1 cellular context compared by ENCODE assay signal in the genomic region with DNA sequence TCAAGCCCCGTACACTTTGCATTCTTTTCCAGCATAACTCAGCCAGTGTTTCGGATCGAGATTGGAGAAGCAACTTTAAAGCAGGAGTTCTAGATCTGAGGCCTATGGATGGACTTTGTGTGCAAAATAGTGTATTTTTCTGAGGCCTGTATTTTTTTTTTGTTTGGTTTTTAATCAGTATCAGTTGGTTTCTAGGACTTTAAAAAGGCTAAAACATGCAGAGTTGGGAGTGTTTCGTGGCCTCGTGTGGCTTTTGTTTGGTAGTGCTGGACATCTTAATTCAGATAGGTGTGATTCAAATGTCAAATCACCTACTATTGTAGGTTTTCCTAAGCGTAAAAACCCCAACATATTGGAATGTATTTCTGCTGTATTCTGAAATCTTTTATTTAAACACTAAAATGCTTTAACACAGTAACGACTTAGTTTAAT.
TF ChIP-seq lines count a peak whose summit lies in the region.

No MANE protein-coding gene starts in this region.

TF ChIP-seq in HepG2, 621 proteins besides CTCF, POLR2A, EP300 and RAD21 (continued from another document and continues in another):
- no peak for TF ChIP-seq CENPT (CRISPR knock-in tag; IDR thresholded peaks at IDR 0.05; ENCODE audit: low read depth)
- TF ChIP-seq, protein P1, sequence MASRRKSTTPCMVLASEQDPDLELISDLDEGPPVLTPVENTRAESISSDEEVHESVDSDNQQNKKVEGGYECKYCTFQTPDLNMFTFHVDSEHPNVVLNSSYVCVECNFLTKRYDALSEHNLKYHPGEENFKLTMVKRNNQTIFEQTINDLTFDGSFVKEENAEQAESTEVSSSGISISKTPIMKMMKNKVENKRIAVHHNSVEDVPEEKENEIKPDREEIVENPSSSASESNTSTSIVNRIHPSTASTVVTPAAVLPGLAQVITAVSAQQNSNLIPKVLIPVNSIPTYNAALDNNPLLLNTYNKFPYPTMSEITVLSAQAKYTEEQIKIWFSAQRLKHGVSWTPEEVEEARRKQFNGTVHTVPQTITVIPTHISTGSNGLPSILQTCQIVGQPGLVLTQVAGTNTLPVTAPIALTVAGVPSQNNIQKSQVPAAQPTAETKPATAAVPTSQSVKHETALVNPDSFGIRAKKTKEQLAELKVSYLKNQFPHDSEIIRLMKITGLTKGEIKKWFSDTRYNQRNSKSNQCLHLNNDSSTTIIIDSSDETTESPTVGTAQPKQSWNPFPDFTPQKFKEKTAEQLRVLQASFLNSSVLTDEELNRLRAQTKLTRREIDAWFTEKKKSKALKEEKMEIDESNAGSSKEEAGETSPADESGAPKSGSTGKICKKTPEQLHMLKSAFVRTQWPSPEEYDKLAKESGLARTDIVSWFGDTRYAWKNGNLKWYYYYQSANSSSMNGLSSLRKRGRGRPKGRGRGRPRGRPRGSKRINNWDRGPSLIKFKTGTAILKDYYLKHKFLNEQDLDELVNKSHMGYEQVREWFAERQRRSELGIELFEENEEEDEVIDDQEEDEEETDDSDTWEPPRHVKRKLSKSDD (CRISPR knock-in tag; IDR thresholded peaks at IDR 0.05; ENCODE audit: low read depth), result no peak
- TF ChIP-seq MBNL3 (CRISPR knock-in tag; conservative IDR thresholded peaks at IDR 0.05), result no peak
- no peak for TF ChIP-seq BHLHE40 (IDR thresholded peaks at IDR 0.05; ENCODE audit: low read length)
- no peak for TF ChIP-seq HMG20B (CRISPR knock-in tag; conservative IDR thresholded peaks at IDR 0.05)
- TF ChIP-seq THAP9 (CRISPR knock-in tag; IDR thresholded peaks at IDR 0.05; ENCODE audit: borderline replicate concordance), result no peak
- TF ChIP-seq ZNF484 (CRISPR knock-in tag; IDR thresholded peaks at IDR 0.05; ENCODE audit: borderline replicate concordance, low read depth), result no peak
- no peak for TF ChIP-seq ELF1 (CRISPR knock-in tag; IDR thresholded peaks at IDR 0.05)
- no peak for TF ChIP-seq ZNF713 (CRISPR knock-in tag; IDR thresholded peaks at IDR 0.05)
- TF ChIP-seq, protein P2, sequence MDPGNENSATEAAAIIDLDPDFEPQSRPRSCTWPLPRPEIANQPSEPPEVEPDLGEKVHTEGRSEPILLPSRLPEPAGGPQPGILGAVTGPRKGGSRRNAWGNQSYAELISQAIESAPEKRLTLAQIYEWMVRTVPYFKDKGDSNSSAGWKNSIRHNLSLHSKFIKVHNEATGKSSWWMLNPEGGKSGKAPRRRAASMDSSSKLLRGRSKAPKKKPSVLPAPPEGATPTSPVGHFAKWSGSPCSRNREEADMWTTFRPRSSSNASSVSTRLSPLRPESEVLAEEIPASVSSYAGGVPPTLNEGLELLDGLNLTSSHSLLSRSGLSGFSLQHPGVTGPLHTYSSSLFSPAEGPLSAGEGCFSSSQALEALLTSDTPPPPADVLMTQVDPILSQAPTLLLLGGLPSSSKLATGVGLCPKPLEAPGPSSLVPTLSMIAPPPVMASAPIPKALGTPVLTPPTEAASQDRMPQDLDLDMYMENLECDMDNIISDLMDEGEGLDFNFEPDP (CRISPR knock-in tag; conservative IDR thresholded peaks at IDR 0.05), result 0 out of 2 replicates have a peak, but pooled peaks have one; percentile 35
- TF ChIP-seq, protein P3, sequence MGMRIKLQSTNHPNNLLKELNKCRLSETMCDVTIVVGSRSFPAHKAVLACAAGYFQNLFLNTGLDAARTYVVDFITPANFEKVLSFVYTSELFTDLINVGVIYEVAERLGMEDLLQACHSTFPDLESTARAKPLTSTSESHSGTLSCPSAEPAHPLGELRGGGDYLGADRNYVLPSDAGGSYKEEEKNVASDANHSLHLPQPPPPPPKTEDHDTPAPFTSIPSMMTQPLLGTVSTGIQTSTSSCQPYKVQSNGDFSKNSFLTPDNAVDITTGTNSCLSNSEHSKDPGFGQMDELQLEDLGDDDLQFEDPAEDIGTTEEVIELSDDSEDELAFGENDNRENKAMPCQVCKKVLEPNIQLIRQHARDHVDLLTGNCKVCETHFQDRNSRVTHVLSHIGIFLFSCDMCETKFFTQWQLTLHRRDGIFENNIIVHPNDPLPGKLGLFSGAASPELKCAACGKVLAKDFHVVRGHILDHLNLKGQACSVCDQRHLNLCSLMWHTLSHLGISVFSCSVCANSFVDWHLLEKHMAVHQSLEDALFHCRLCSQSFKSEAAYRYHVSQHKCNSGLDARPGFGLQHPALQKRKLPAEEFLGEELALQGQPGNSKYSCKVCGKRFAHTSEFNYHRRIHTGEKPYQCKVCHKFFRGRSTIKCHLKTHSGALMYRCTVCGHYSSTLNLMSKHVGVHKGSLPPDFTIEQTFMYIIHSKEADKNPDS (CRISPR knock-in tag; IDR thresholded peaks at IDR 0.05), result no peak
- TF ChIP-seq PHB2 (IDR thresholded peaks at IDR 0.05; ENCODE audit: partially characterized antibody), result no peak
- TF ChIP-seq, protein P4, sequence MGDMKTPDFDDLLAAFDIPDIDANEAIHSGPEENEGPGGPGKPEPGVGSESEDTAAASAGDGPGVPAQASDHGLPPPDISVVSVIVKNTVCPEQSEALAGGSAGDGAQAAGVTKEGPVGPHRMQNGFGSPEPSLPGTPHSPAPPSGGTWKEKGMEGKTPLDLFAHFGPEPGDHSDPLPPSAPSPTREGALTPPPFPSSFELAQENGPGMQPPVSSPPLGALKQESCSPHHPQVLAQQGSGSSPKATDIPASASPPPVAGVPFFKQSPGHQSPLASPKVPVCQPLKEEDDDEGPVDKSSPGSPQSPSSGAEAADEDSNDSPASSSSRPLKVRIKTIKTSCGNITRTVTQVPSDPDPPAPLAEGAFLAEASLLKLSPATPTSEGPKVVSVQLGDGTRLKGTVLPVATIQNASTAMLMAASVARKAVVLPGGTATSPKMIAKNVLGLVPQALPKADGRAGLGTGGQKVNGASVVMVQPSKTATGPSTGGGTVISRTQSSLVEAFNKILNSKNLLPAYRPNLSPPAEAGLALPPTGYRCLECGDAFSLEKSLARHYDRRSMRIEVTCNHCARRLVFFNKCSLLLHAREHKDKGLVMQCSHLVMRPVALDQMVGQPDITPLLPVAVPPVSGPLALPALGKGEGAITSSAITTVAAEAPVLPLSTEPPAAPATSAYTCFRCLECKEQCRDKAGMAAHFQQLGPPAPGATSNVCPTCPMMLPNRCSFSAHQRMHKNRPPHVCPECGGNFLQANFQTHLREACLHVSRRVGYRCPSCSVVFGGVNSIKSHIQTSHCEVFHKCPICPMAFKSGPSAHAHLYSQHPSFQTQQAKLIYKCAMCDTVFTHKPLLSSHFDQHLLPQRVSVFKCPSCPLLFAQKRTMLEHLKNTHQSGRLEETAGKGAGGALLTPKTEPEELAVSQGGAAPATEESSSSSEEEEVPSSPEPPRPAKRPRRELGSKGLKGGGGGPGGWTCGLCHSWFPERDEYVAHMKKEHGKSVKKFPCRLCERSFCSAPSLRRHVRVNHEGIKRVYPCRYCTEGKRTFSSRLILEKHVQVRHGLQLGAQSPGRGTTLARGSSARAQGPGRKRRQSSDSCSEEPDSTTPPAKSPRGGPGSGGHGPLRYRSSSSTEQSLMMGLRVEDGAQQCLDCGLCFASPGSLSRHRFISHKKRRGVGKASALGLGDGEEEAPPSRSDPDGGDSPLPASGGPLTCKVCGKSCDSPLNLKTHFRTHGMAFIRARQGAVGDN (CRISPR knock-in tag; IDR thresholded peaks at IDR 0.05), result no peak
- TF ChIP-seq HOXA5 (CRISPR knock-in tag; IDR thresholded peaks at IDR 0.05), result peak; percentile 86; the same call in 1 of the 2 replicates
- TF ChIP-seq GLI4 (CRISPR knock-in tag; IDR thresholded peaks at IDR 0.05; ENCODE audit: borderline replicate concordance), result no peak
- TF ChIP-seq KIAA2018 (CRISPR knock-in tag; IDR thresholded peaks at IDR 0.05; ENCODE audit: borderline replicate concordance), result peak; percentile 48; the same call in 1 of the 2 replicates
- no peak; the same call in 1 of the 2 replicates for TF ChIP-seq SPEN (CRISPR knock-in tag; IDR thresholded peaks at IDR 0.05; ENCODE audit: low read depth)
- no peak for TF ChIP-seq HOXA3 (CRISPR knock-in tag; IDR thresholded peaks at IDR 0.05)
- TF ChIP-seq SMAD3 (CRISPR knock-in tag; IDR thresholded peaks at IDR 0.05), result no peak
- no peak for TF ChIP-seq MYC (CRISPR knock-in tag; IDR thresholded peaks at IDR 0.05; ENCODE audit: borderline replicate concordance)
- TF ChIP-seq RCOR2 (CRISPR knock-in tag; IDR thresholded peaks at IDR 0.05), result no peak
- no peak for TF ChIP-seq ZNF333 (CRISPR knock-in tag; IDR thresholded peaks at IDR 0.05; ENCODE audit: borderline replicate concordance)
- no peak for TF ChIP-seq RFX3 (CRISPR knock-in tag; IDR thresholded peaks at IDR 0.05)
- TF ChIP-seq RARG (CRISPR knock-in tag; IDR thresholded peaks at IDR 0.05; ENCODE audit: low read depth), result no peak
- TF ChIP-seq POLR2G (IDR thresholded peaks at IDR 0.05; ENCODE audit: low read depth, low read length), result peak; percentile 13; the same call in 1 of the 2 replicates
- TF ChIP-seq GTF3A (CRISPR knock-in tag; conservative IDR thresholded peaks at IDR 0.05), result no peak
- TF ChIP-seq THRA (CRISPR knock-in tag; IDR thresholded peaks at IDR 0.05; ENCODE audit: borderline replicate concordance), result peak; percentile 91; the same call in 1 of the 2 replicates
